ENCODE assay signal across 22 cellular contexts in the genomic region with DNA sequence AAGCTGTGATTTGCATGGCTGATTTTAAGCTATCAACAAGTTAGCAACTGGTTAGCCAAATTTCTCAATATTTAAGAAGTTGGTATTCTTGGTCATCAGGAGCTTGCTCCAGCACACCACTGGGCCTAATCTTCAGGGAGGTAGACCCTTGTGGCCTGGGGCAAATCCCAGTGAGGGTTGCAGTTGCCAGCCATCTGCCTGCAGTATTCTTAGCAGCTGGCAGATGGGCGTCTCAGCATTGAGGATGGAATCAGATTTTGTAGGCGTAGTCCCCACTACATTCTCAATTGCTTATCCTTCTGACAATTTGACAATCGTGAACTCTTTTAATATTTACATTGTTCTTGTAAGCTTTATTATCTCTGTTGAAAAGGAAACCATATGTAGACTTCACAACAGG.
"Had no signal": no experiment of that assay in that cellular context is flagged by ENCODE, and none has a peak within 500 bp of the region (broad histone marks: within the 10 kb centered on the region; RNA-seq: fewer than 3 reads in every experiment).

No MANE protein-coding gene starts in this region.

- H3K4me3 ChIP-seq: cardiac muscle cell, SJCRH30 had no signal

- H3K9me3 ChIP-seq: SJCRH30, SK-N-SH had no signal

- H3K4me2 ChIP-seq: SK-N-SH had no signal

- ATAC-seq: activated CD4-positive, alpha-beta T cell treated with anti-CD3 and anti-CD28 coated beads for 36 hours; activated T-cell treated with anti-CD3 and anti-CD28 coated beads, Interleukin-2, amount 50 U/mL, for 72 hours had no signal

- H3K4me1 ChIP-seq: SJCRH30 had no signal

- H3K27me3 ChIP-seq: brain microvascular endothelial cell, cardiac muscle cell, SJCRH30 had no signal

- H3K27ac ChIP-seq: brain microvascular endothelial cell, cardiac muscle cell, SJCRH30, VCaP had no signal

- H3K36me3 ChIP-seq: brain microvascular endothelial cell, cardiac muscle cell, SJCRH30 had no signal

- DNase-seq: activated CD4-positive, alpha-beta memory T cell treated with anti-CD3 and anti-CD28 coated beads, Interleukin-2, amount 10 ng/mL, durations not matched to agents 7 days and 5 days; activated CD4-positive, alpha-beta T cell treated with anti-CD3 and anti-CD28 coated beads for 36 hours; activated CD4-positive, alpha-beta T cell treated with anti-CD3 and anti-CD28 coated beads, Interleukin-2, amount 50 U/mL, for 1 hour; activated gamma-delta T cell treated with Interleukin-2 at 50 U/mL for 16 hours; activated naive CD4-positive, alpha-beta T cell treated with anti-CD3 and anti-CD28 coated beads, Interleukin-2, amount 10 ng/mL, durations not matched to agents 7 days and 5 days; activated naive CD8-positive, alpha-beta T cell treated with anti-CD3 and anti-CD28 coated beads for 36 hours; activated T-cell treated with anti-CD3 and anti-CD28 coated beads for 4 hours; activated T-cell treated with anti-CD3 and anti-CD28 coated beads, Interleukin-2, amount 50 U/mL, for 72 hours; brain microvascular endothelial cell; KG1; NCI-H1092; NCI-H1417; NCI-H1694 treated with DMSO at 0.1 percent for 48 hours; NCI-H2029 treated with DMSO at 0.1 percent for 48 hours; NCI-H2227 treated with DMSO at 0.1 percent for 48 hours; NCI-H446 treated with DMSO at 0.1 percent for 48 hours; NCI-H526 treated with DMSO at 0.1 percent for 48 hours; SK-N-SH; T-helper 1 cell had no signal

- H3K9ac ChIP-seq: SK-N-SH had no signal
